Comparison of ENCODE assay signal across 1 cellular context in the genomic region with DNA sequence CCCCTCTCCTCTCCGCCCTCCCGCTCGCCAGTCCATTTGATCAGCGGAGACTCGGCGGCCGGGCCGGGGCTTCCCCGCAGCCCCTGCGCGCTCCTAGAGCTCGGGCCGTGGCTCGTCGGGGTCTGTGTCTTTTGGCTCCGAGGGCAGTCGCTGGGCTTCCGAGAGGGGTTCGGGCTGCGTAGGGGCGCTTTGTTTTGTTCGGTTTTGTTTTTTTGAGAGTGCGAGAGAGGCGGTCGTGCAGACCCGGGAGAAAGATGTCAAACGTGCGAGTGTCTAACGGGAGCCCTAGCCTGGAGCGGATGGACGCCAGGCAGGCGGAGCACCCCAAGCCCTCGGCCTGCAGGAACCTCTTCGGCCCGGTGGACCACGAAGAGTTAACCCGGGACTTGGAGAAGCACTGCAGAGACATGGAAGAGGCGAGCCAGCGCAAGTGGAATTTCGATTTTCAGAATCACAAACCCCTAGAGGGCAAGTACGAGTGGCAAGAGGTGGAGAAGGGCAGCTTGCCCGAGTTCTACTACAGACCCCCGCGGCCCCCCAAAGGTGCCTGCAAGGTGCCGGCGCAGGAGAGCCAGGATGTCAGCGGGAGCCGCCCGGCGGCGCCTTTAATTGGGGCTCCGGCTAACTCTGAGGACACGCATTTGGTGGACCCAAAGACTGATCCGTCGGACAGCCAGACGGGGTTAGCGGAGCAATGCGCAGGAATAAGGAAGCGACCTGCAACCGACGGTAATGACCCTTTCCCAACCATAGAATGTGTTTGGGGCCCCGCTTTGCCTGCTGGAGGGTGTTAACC.
A peak's percentile ranks its signal among the peaks of the same experiment; 100 is the strongest.
TF ChIP-seq lines count a peak whose summit lies in the region.

No MANE protein-coding gene starts in this region.

TF ChIP-seq in GM12878, 131 proteins besides CTCF, POLR2A, EP300 and RAD21 (continued from another document):
- TF ChIP-seq, protein P1, sequence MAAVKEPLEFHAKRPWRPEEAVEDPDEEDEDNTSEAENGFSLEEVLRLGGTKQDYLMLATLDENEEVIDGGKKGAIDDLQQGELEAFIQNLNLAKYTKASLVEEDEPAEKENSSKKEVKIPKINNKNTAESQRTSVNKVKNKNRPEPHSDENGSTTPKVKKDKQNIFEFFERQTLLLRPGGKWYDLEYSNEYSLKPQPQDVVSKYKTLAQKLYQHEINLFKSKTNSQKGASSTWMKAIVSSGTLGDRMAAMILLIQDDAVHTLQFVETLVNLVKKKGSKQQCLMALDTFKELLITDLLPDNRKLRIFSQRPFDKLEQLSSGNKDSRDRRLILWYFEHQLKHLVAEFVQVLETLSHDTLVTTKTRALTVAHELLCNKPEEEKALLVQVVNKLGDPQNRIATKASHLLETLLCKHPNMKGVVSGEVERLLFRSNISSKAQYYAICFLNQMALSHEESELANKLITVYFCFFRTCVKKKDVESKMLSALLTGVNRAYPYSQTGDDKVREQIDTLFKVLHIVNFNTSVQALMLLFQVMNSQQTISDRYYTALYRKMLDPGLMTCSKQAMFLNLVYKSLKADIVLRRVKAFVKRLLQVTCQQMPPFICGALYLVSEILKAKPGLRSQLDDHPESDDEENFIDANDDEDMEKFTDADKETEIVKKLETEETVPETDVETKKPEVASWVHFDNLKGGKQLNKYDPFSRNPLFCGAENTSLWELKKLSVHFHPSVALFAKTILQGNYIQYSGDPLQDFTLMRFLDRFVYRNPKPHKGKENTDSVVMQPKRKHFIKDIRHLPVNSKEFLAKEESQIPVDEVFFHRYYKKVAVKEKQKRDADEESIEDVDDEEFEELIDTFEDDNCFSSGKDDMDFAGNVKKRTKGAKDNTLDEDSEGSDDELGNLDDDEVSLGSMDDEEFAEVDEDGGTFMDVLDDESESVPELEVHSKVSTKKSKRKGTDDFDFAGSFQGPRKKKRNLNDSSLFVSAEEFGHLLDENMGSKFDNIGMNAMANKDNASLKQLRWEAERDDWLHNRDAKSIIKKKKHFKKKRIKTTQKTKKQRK (IDR thresholded peaks at IDR 0.05; ENCODE audit: low read depth, low read length): no peak
- TF ChIP-seq ZNF207 (IDR thresholded peaks at IDR 0.05; ENCODE audit: borderline replicate concordance) (no peak), CBX3 (IDR thresholded peaks at IDR 0.05; ENCODE audit: borderline replicate concordance, low read depth) (no peak), DPF2 (IDR thresholded peaks at IDR 0.05) (no peak), SP1 (IDR thresholded peaks at IDR 0.05; ENCODE audit: low read depth, low read length) (no peak), FOXM1 (IDR thresholded peaks at IDR 0.05; ENCODE audit: low read depth, low read length) (no peak), LARP7 (IDR thresholded peaks at IDR 0.05) (peak; percentile 65), BMI1 (IDR thresholded peaks at IDR 0.05; ENCODE audit: borderline replicate concordance) (no peak), NR2C2 (IDR thresholded peaks at IDR 0.05; ENCODE audit: borderline replicate concordance, control insufficient read depth, insufficient read length, low read depth) (no peak), MXI1 (IDR thresholded peaks at IDR 0.05; ENCODE audit: low read depth, low read length) (no peak), NFXL1 (IDR thresholded peaks at IDR 0.05; ENCODE audit: borderline replicate concordance) (no peak), FOXK2 (IDR thresholded peaks at IDR 0.05) (no peak), HDGF (IDR thresholded peaks at IDR 0.05) (no peak), SMARCA5 (IDR thresholded peaks at IDR 0.05) (no peak), ATF7 (IDR thresholded peaks at IDR 0.05; ENCODE audit: low read depth) (no peak), CREM (IDR thresholded peaks at IDR 0.05; ENCODE audit: low read depth) (no peak), RUNX3 (IDR thresholded peaks at IDR 0.05; ENCODE audit: low read length) (no peak; the same call in 1 of the 2 replicates), MEF2B (IDR thresholded peaks at IDR 0.05; ENCODE audit: partially characterized antibody, poor library complexity, severe bottlenecking) (no peak), HCFC1 (IDR thresholded peaks at IDR 0.05; ENCODE audit: low read length) (no peak), YY1 (IDR thresholded peaks at IDR 0.05; ENCODE audit: low read depth, low read length) (no peak), IKZF2 (IDR thresholded peaks at IDR 0.05) (no peak), BHLHE40 (IDR thresholded peaks at IDR 0.05; ENCODE audit: borderline replicate concordance in 1 of 2, low read depth in 2 of 2, low read length in 1 of 2) (no peak), NR2F1 (conservative IDR thresholded peaks at IDR 0.05) (0 out of 2 replicates have a peak, but pooled peaks have one; percentile 34), PAX5 (IDR thresholded peaks at IDR 0.05; ENCODE audit: borderline replicate concordance, low read depth, low read length) (no peak)
- TF ChIP-seq, protein P2, sequence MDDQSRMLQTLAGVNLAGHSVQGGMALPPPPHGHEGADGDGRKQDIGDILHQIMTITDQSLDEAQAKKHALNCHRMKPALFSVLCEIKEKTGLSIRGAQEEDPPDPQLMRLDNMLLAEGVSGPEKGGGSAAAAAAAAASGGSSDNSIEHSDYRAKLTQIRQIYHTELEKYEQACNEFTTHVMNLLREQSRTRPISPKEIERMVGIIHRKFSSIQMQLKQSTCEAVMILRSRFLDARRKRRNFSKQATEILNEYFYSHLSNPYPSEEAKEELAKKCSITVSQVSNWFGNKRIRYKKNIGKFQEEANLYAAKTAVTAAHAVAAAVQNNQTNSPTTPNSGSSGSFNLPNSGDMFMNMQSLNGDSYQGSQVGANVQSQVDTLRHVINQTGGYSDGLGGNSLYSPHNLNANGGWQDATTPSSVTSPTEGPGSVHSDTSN (IDR thresholded peaks at IDR 0.05; ENCODE audit: insufficient replicate concordance, low read depth, low read length): no peak
- TF ChIP-seq, protein P3, sequence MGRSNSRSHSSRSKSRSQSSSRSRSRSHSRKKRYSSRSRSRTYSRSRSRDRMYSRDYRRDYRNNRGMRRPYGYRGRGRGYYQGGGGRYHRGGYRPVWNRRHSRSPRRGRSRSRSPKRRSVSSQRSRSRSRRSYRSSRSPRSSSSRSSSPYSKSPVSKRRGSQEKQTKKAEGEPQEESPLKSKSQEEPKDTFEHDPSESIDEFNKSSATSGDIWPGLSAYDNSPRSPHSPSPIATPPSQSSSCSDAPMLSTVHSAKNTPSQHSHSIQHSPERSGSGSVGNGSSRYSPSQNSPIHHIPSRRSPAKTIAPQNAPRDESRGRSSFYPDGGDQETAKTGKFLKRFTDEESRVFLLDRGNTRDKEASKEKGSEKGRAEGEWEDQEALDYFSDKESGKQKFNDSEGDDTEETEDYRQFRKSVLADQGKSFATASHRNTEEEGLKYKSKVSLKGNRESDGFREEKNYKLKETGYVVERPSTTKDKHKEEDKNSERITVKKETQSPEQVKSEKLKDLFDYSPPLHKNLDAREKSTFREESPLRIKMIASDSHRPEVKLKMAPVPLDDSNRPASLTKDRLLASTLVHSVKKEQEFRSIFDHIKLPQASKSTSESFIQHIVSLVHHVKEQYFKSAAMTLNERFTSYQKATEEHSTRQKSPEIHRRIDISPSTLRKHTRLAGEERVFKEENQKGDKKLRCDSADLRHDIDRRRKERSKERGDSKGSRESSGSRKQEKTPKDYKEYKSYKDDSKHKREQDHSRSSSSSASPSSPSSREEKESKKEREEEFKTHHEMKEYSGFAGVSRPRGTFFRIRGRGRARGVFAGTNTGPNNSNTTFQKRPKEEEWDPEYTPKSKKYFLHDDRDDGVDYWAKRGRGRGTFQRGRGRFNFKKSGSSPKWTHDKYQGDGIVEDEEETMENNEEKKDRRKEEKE (IDR thresholded peaks at IDR 0.05): no peak
- TF ChIP-seq, protein P4, sequence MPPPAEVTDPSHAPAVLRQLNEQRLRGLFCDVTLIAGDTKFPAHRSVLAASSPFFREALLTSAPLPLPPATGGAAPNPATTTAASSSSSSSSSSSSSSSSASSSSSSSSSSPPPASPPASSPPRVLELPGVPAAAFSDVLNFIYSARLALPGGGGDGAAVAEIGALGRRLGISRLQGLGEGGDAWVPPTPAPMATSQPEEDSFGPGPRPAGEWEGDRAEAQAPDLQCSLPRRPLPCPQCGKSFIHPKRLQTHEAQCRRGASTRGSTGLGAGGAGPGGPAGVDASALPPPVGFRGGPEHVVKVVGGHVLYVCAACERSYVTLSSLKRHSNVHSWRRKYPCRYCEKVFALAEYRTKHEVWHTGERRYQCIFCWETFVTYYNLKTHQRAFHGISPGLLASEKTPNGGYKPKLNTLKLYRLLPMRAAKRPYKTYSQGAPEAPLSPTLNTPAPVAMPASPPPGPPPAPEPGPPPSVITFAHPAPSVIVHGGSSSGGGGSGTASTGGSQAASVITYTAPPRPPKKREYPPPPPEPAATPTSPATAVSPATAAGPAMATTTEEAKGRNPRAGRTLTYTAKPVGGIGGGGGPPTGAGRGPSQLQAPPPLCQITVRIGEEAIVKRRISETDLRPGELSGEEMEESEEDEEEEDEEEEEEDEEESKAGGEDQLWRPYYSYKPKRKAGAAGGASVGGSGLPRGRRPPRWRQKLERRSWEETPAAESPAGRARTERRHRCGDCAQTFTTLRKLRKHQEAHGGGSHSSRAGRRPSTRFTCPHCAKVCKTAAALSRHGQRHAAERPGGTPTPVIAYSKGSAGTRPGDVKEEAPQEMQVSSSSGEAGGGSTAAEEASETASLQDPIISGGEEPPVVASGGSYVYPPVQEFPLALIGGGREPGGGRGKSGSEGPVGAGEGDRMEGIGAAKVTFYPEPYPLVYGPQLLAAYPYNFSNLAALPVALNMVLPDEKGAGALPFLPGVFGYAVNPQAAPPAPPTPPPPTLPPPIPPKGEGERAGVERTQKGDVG (CRISPR knock-in tag; IDR thresholded peaks at IDR 0.05): no peak
- TF ChIP-seq, protein P5, sequence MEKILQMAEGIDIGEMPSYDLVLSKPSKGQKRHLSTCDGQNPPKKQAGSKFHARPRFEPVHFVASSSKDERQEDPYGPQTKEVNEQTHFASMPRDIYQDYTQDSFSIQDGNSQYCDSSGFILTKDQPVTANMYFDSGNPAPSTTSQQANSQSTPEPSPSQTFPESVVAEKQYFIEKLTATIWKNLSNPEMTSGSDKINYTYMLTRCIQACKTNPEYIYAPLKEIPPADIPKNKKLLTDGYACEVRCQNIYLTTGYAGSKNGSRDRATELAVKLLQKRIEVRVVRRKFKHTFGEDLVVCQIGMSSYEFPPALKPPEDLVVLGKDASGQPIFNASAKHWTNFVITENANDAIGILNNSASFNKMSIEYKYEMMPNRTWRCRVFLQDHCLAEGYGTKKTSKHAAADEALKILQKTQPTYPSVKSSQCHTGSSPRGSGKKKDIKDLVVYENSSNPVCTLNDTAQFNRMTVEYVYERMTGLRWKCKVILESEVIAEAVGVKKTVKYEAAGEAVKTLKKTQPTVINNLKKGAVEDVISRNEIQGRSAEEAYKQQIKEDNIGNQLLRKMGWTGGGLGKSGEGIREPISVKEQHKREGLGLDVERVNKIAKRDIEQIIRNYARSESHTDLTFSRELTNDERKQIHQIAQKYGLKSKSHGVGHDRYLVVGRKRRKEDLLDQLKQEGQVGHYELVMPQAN (conservative IDR thresholded peaks at IDR 0.05): no peak
- TF ChIP-seq, protein P6, sequence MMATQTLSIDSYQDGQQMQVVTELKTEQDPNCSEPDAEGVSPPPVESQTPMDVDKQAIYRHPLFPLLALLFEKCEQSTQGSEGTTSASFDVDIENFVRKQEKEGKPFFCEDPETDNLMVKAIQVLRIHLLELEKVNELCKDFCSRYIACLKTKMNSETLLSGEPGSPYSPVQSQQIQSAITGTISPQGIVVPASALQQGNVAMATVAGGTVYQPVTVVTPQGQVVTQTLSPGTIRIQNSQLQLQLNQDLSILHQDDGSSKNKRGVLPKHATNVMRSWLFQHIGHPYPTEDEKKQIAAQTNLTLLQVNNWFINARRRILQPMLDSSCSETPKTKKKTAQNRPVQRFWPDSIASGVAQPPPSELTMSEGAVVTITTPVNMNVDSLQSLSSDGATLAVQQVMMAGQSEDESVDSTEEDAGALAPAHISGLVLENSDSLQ (IDR thresholded peaks at IDR 0.05): no peak
- TF ChIP-seq, protein P7, sequence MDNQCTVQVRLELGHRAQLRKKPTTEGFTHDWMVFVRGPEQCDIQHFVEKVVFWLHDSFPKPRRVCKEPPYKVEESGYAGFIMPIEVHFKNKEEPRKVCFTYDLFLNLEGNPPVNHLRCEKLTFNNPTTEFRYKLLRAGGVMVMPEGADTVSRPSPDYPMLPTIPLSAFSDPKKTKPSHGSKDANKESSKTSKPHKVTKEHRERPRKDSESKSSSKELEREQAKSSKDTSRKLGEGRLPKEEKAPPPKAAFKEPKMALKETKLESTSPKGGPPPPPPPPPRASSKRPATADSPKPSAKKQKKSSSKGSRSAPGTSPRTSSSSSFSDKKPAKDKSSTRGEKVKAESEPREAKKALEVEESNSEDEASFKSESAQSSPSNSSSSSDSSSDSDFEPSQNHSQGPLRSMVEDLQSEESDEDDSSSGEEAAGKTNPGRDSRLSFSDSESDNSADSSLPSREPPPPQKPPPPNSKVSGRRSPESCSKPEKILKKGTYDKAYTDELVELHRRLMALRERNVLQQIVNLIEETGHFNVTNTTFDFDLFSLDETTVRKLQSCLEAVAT (IDR thresholded peaks at IDR 0.05): peak; percentile 96
- TF ChIP-seq, protein P8, sequence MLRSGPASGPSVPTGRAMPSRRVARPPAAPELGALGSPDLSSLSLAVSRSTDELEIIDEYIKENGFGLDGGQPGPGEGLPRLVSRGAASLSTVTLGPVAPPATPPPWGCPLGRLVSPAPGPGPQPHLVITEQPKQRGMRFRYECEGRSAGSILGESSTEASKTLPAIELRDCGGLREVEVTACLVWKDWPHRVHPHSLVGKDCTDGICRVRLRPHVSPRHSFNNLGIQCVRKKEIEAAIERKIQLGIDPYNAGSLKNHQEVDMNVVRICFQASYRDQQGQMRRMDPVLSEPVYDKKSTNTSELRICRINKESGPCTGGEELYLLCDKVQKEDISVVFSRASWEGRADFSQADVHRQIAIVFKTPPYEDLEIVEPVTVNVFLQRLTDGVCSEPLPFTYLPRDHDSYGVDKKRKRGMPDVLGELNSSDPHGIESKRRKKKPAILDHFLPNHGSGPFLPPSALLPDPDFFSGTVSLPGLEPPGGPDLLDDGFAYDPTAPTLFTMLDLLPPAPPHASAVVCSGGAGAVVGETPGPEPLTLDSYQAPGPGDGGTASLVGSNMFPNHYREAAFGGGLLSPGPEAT (IDR thresholded peaks at IDR 0.05; ENCODE audit: low read depth): no peak
